In genomic region chr13:44303681-44304432, GRCh38 we compare ENCODE assay signal across 14 cellular contexts.
DNase-seq lines count a peak whose midpoint lies in the region; ATAC-seq, FAIRE-seq and TF ChIP-seq lines count a peak whose summit lies in the region.
"Had no signal": no experiment of that assay in that cellular context is flagged by ENCODE, and none has a peak within 500 bp of the region (broad histone marks: within the 10 kb centered on the region; RNA-seq: fewer than 3 reads in every experiment).

No MANE protein-coding gene starts in this region.

- FAIRE-seq in HepG2 (lab: Jason Lieb, UNC) (no peak), H54 (lab: Jason Lieb, UNC) (no peak)
- FAIRE-seq: K562 had no signal

- ATAC-seq in HepG2: no peak
- ATAC-seq: K562 had no signal

- H4K20me1 ChIP-seq in HepG2 (ENCODE audit: insufficient read depth, low read length): no peaks in the 10 kb centered on the region

- H3K27ac Mint-ChIP-seq in neural crest cell (ENCODE audit: unreplicated experiment): peak overlapping the region; percentile 50
- no peak overlapping the region for H3K27ac Mint-ChIP-seq in endodermal cell
- H3K27ac Mint-ChIP-seq: HFFc6, progenitor cell of endocrine pancreas had no signal

- H3K79me2 ChIP-seq in HepG2 (ENCODE audit: insufficient read depth, low read length): no peaks in the 10 kb centered on the region

- no peak for DNase-seq in HepG2 (ENCODE audit: low spot score)
- DNase-seq in fibroblast of villous mesenchyme (ENCODE audit: low read depth): peak; percentile 29
- DNase-seq in neural crest cell (ENCODE audit: low read depth, low spot score): no peak
- no peak for DNase-seq in endodermal cell
- DNase-seq in H54 (ENCODE audit: insufficient read length, low spot score): no peak
- DNase-seq in NCI-H82 treated with DMSO at 0.1 percent for 48 hours (lab: John Stamatoyannopoulos, UW; ENCODE audit: unreplicated experiment): no peak
- no peak for DNase-seq in foreskin fibroblast
- DNase-seq: activated naive CD4-positive, alpha-beta T cell treated with Interleukin-2 at 50 U/mL for 16 hours; colonic mucosa; head of caudate nucleus; HFFc6 had no signal

- H3K4me3 ChIP-seq in liver (ENCODE audit: low read depth in 1 of 3, low read length in 3 of 3) (no peak overlapping the region), HepG2 (replicated peaks in 1 of 3; ENCODE audit: insufficient read depth in 1 of 3, low read depth in 2 of 3, low read length in 3 of 3) (no peak overlapping the region), fibroblast of villous mesenchyme (ENCODE audit: low read depth, low read length) (no peak overlapping the region), endodermal cell (ENCODE audit: low read length) (no peak overlapping the region), foreskin fibroblast (ENCODE audit: low read depth in 1 of 2, low read length in 2 of 2) (no peak overlapping the region)
- H3K4me3 ChIP-seq: colonic mucosa, K562 had no signal

- H3K36me3 ChIP-seq in liver (ENCODE audit: control insufficient read depth in 4 of 4, insufficient read depth in 3 of 4, low read depth in 1 of 4, low read length in 3 of 4): no peaks in the 10 kb centered on the region
- no peaks in the 10 kb centered on the region for H3K36me3 ChIP-seq in HepG2 (replicated peaks in 1 of 2; ENCODE audit: control insufficient read depth in 1 of 2, insufficient read depth in 2 of 2, low read length in 2 of 2)
- no peaks in the 10 kb centered on the region for H3K36me3 ChIP-seq in endodermal cell (ENCODE audit: control insufficient read depth, insufficient read depth, low read length)
- H3K36me3 ChIP-seq: colonic mucosa had no signal

- intact Hi-C loops in HepG2 (cut with micrococcal nuclease; ENCODE audit: unreplicated experiment): no loop called here

- H3K4me2 ChIP-seq in HepG2 (ENCODE audit: low read depth, low read length): no peak overlapping the region

- H3K27ac ChIP-seq in liver (ENCODE audit: low read depth in 1 of 2, low read length in 2 of 2): no peak overlapping the region
- no peak overlapping the region for H3K27ac ChIP-seq in HepG2 (ENCODE audit: extremely low read length, insufficient read depth, low read length)
- H3K27ac ChIP-seq in endodermal cell (ENCODE audit: low read depth, low read length): no peak overlapping the region
- H3K27ac ChIP-seq: colonic mucosa had no signal

- no peaks in the 10 kb centered on the region for H3K36me3 Mint-ChIP-seq in neural crest cell (ENCODE audit: low read depth)
- H3K36me3 Mint-ChIP-seq in endodermal cell (ENCODE audit: low read depth): no peaks in the 10 kb centered on the region

- no peak for TF ChIP-seq CTCF in liver (IDR thresholded peaks at IDR 0.05; ENCODE audit: low read depth, low read length, missing input control)
- no peak for TF ChIP-seq CTCF in HepG2 (CRISPR knock-in tag; IDR thresholded peaks at IDR 0.05)
- no peak for TF ChIP-seq CTCF in fibroblast of villous mesenchyme (IDR thresholded peaks at IDR 0.05; ENCODE audit: insufficient read depth, low read depth, low read length)
- no peak for TF ChIP-seq CTCF in neural crest cell (conservative IDR thresholded peaks at IDR 0.05)
- TF ChIP-seq CTCF in endodermal cell (conservative IDR thresholded peaks at IDR 0.05): no peak
- TF ChIP-seq CTCF in foreskin fibroblast (IDR thresholded peaks at IDR 0.05; ENCODE audit: low read depth, low read length): no peak

- 71% methylated on average over 5 of the region's 5 CpGs for WGBS in liver
- WGBS in HepG2 (ENCODE audit: low lambda C conversion rate): 38% methylated on average over 5 of the region's 5 CpGs
- WGBS in endodermal cell (ENCODE audit: insufficient coverage in 1 of 2, insufficient read length in 1 of 2), 2 experiments: 95 to 100% methylated on average over 3 to 5 of the region's 5 CpGs

- no peak overlapping the region for H2AFZ ChIP-seq in HepG2 (ENCODE audit: low read length)

- H3K27me3 Mint-ChIP-seq in neural crest cell (ENCODE audit: low read depth) (peaks cover 7% of the 10 kb centered on the region), endodermal cell (ENCODE audit: insufficient read depth) (peaks cover 14% of the 10 kb centered on the region)

- H3K27me3 ChIP-seq in liver (ENCODE audit: control insufficient read depth in 4 of 4, insufficient read depth in 4 of 4, low read length in 3 of 4): no peaks in the 10 kb centered on the region
- H3K27me3 ChIP-seq in HepG2 (ENCODE audit: control insufficient read depth in 1 of 2, insufficient read depth in 2 of 2, low read length in 2 of 2): peaks cover 0 to 9% of the 10 kb centered on the region in 2 experiments; a peak in 2 of 5 replicates
- no peaks in the 10 kb centered on the region for H3K27me3 ChIP-seq in endodermal cell (ENCODE audit: control insufficient read depth, insufficient read depth, low read length, poor library complexity, severe bottlenecking)
- H3K27me3 ChIP-seq: colonic mucosa had no signal

- H3K9ac ChIP-seq in liver (ENCODE audit: low read depth in 1 of 2, low read length in 2 of 2) (no peak overlapping the region), HepG2 (ENCODE audit: insufficient read depth, low read depth, low read length) (no peak overlapping the region), endodermal cell (ENCODE audit: extremely low read depth, low read length, poor library complexity, severe bottlenecking) (no peak overlapping the region)

- H3K4me1 Mint-ChIP-seq in neural crest cell: peaks cover 47% of the 10 kb centered on the region
- peaks cover 37% of the 10 kb centered on the region for H3K4me1 Mint-ChIP-seq in endodermal cell

- TF ChIP-seq EP300 in HepG2 (IDR thresholded peaks at IDR 0.05; ENCODE audit: low read depth in 2 of 2, low read length in 2 of 2) (no peak), HepG2 (CRISPR knock-in tag; IDR thresholded peaks at IDR 0.05; ENCODE audit: borderline replicate concordance) (no peak)

- TF ChIP-seq POLR2A in HepG2 (IDR thresholded peaks at IDR 0.05; ENCODE audit: insufficient read depth in 1 of 2, low read depth in 2 of 2, low read length in 2 of 2) (no peak), H54 (IDR thresholded peaks at IDR 0.05; ENCODE audit: low read depth, low read length) (no peak)

- POLR2A ChIA-PET in HepG2 (lab: Yijun Ruan, JAX): no interaction called here

- in situ Hi-C loops in HepG2 (cut with HindIII; ENCODE audit: extremely low pct_ligation_motif_present, low pct_unique_long_range_greater_than_20kb): no loop called here

- H3K4me1 ChIP-seq in liver (ENCODE audit: control insufficient read depth in 4 of 4, insufficient read depth in 4 of 4, low read length in 3 of 4) (peaks cover 2 to 27% (median 8%) of the 10 kb centered on the region in 4 donors), HepG2 (ENCODE audit: insufficient read depth, low read length) (0 out of 2 replicates have a peak, but pooled peaks cover 11% of the 10 kb centered on the region), endodermal cell (ENCODE audit: control insufficient read depth, insufficient read depth, low read length) (peaks cover 5% of the 10 kb centered on the region)

- TF ChIP-seq RAD21 in liver (IDR thresholded peaks at IDR 0.05) (peak in 1 of 2 donors; percentile 10), HepG2 (CRISPR knock-in tag; IDR thresholded peaks at IDR 0.05) (no peak)

- no peaks in the 10 kb centered on the region for H3K9me3 ChIP-seq in liver (ENCODE audit: control insufficient read depth in 4 of 4, low read length in 3 of 4)
- H3K9me3 ChIP-seq in HepG2 (ENCODE audit: low read length): no peaks in the 10 kb centered on the region
- no peaks in the 10 kb centered on the region for H3K9me3 ChIP-seq in endodermal cell (ENCODE audit: control insufficient read depth, low read length)
- H3K9me3 ChIP-seq: colonic mucosa had no signal

- H3K9me3 Mint-ChIP-seq in neural crest cell: peaks cover 4% of the 10 kb centered on the region
- no peaks in the 10 kb centered on the region for H3K9me3 Mint-ChIP-seq in endodermal cell
- H3K9me3 Mint-ChIP-seq: HFFc6 had no signal

- no peak overlapping the region for H3K4me3 Mint-ChIP-seq in neural crest cell
- no peak overlapping the region for H3K4me3 Mint-ChIP-seq in endodermal cell
- H3K4me3 Mint-ChIP-seq: HFFc6 had no signal

- no TSS peak for BruUV-seq in HepG2 (replicated peaks; lab: Mats Ljungman, UMichigan)

- CTCF ChIA-PET in HepG2 (lab: Yijun Ruan, JAX; ENCODE audit: low intra/inter-chr PET ratio, low total read pairs): no interaction called here

TF ChIP-seq in liver, 16 proteins besides CTCF, POLR2A, EP300 and RAD21 (continues in another document):
- TF ChIP-seq YY1 (IDR thresholded peaks at IDR 0.05): no peak
- no peak for TF ChIP-seq TAF1 (conservative IDR thresholded peaks at IDR 0.05)
- peak; percentile 58 for TF ChIP-seq SP1 (IDR thresholded peaks at IDR 0.05)
- TF ChIP-seq FOXA1 (IDR thresholded peaks at IDR 0.05): no peak

TF ChIP-seq in HepG2, 621 proteins besides CTCF, POLR2A, EP300 and RAD21 (continues in another document):
- TF ChIP-seq NFIC (IDR thresholded peaks at IDR 0.05; ENCODE audit: low read length) (no peak), ZNF75D (CRISPR knock-in tag; IDR thresholded peaks at IDR 0.05; ENCODE audit: borderline replicate concordance) (no peak), SP4 (CRISPR knock-in tag; IDR thresholded peaks at IDR 0.05) (no peak), TEF (CRISPR knock-in tag; IDR thresholded peaks at IDR 0.05) (no peak), ZNF570 (CRISPR knock-in tag; IDR thresholded peaks at IDR 0.05; ENCODE audit: borderline replicate concordance) (no peak), KLF6 (CRISPR knock-in tag; IDR thresholded peaks at IDR 0.05) (no peak), ZNF746 (CRISPR knock-in tag; IDR thresholded peaks at IDR 0.05) (no peak), NR2F1 (CRISPR knock-in tag; IDR thresholded peaks at IDR 0.05) (no peak), ZNF670 (CRISPR knock-in tag; IDR thresholded peaks at IDR 0.05; ENCODE audit: borderline replicate concordance) (no peak), IKZF1 (IDR thresholded peaks at IDR 0.05) (no peak), NBN (conservative IDR thresholded peaks at IDR 0.05) (no peak), ZNF772 (CRISPR knock-in tag; IDR thresholded peaks at IDR 0.05) (no peak), SNAI1 (CRISPR knock-in tag; IDR thresholded peaks at IDR 0.05; ENCODE audit: borderline replicate concordance) (no peak), ZNF562 (CRISPR knock-in tag; IDR thresholded peaks at IDR 0.05; ENCODE audit: borderline replicate concordance) (no peak), SP140L (CRISPR knock-in tag; IDR thresholded peaks at IDR 0.05; ENCODE audit: borderline replicate concordance) (no peak)
